ENCODE assay signal across 26 cellular contexts in the genomic region with DNA sequence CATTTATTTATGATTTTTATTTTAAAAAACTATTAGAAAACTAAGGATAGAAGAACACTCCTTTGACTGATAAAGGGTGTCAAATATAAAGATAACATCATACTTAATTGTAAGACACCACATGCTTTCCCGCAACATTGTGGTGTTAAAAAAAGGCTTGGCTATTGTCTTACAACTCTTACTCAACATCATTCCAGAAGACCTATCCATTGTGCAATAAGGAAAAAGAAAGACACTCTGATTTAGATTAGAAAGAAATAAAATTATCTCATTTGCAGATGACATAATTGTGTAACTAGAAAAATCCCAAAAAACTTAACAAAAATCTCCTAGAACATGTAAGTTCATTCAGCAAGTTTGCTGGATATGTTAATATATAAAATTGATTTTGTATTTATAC.
"Had no signal": no experiment of that assay in that cellular context is flagged by ENCODE, and none has a peak within 500 bp of the region (broad histone marks: within the 10 kb centered on the region; RNA-seq: fewer than 3 reads in every experiment).

No MANE protein-coding gene starts in this region.

- H3K27ac Mint-ChIP-seq: activated naive CD4-positive, alpha-beta T cell treated with anti-CD3 and anti-CD28 coated beads, Interleukin-2, amount 10 ng/mL, durations not matched to agents 7 days and 5 days; naive thymus-derived CD4-positive, alpha-beta T cell; stimulated activated naive B cell treated with anti-CD40 and anti-IgM and Interleukin-4, amounts not matched to agents 10 μg/mL and 1 μg/mL and 100 μg/mL, for 72 hours; WTC11 had no signal

- H3K36me3 ChIP-seq: esophagus muscularis mucosa, heart right ventricle, lower lobe of right lung, sigmoid colon, transverse colon had no signal

- H3K27ac ChIP-seq: body of pancreas, esophagus muscularis mucosa, heart right ventricle, lower lobe of right lung, sigmoid colon, transverse colon had no signal

- ATAC-seq: activated T-cell treated with anti-CD3 and anti-CD28 coated beads, Interleukin-2, amount 50 U/mL, for 4 hours; body of pancreas; heart right ventricle; left lobe of liver; lower lobe of right lung; naive thymus-derived CD4-positive, alpha-beta T cell; stimulated activated naive B cell treated with anti-CD40 and anti-IgM and Interleukin-4, amounts not matched to agents 10 μg/mL and 1 μg/mL and 100 μg/mL, for 72 hours; WTC11 had no signal

- H3K4me1 ChIP-seq: body of pancreas, esophagus muscularis mucosa, heart right ventricle, lower lobe of right lung, sigmoid colon, transverse colon had no signal

- H3K4me3 Mint-ChIP-seq: activated naive CD4-positive, alpha-beta T cell treated with anti-CD3 and anti-CD28 coated beads, Interleukin-2, amount 10 ng/mL, durations not matched to agents 7 days and 5 days; activated T-cell treated with anti-CD3 and anti-CD28 coated beads, Interleukin-2, amount 50 U/mL, for 4 hours; naive thymus-derived CD4-positive, alpha-beta T cell; neural crest cell; stimulated activated naive B cell treated with anti-CD40 and anti-IgM and Interleukin-4, amounts not matched to agents 10 μg/mL and 1 μg/mL and 100 μg/mL, for 72 hours; WTC11 had no signal

- H3K4me3 ChIP-seq: body of pancreas, esophagus muscularis mucosa, heart right ventricle, lower lobe of right lung, sigmoid colon, transverse colon had no signal

- H3K36me3 Mint-ChIP-seq: activated naive CD4-positive, alpha-beta T cell treated with anti-CD3 and anti-CD28 coated beads, Interleukin-2, amount 10 ng/mL, durations not matched to agents 7 days and 5 days; naive thymus-derived CD4-positive, alpha-beta T cell; stimulated activated naive B cell treated with anti-CD40 and anti-IgM and Interleukin-4, amounts not matched to agents 10 μg/mL and 1 μg/mL and 100 μg/mL, for 72 hours; WTC11 had no signal

- DNase-seq: activated CD4-positive, alpha-beta T cell treated with anti-CD3 and anti-CD28 coated beads for 4 hours; activated CD4-positive, alpha-beta T cell treated with anti-CD3 and anti-CD28 coated beads, Interleukin-2, amount 50 U/mL, for 48 hours; activated CD8-positive, alpha-beta memory T cell treated with anti-CD3 and anti-CD28 coated beads, Interleukin-2, amount 50 U/mL, for 48 hours; activated effector memory CD4-positive, alpha-beta T cell treated with Interleukin-2 at 50 U/mL for 16 hours; activated naive CD4-positive, alpha-beta T cell treated with anti-CD3 and anti-CD28 coated beads, Interleukin-2, amount 10 ng/mL, durations not matched to agents 7 days and 5 days; activated T-cell treated with anti-CD3 and anti-CD28 coated beads, Interleukin-2, amount 50 U/mL, for 4 hours; anterior cingulate cortex; body of pancreas; caudate nucleus; effector memory CD4-positive, alpha-beta T cell; foreskin fibroblast; heart right ventricle; lower lobe of right lung; naive thymus-derived CD4-positive, alpha-beta T cell; occipital lobe; sigmoid colon; stimulated activated CD4-positive, alpha-beta T cell treated with anti-CD3 and anti-CD28 coated beads, Interleukin-2, amount 100 ng/mL, for 48 hours; stimulated activated CD8-positive, alpha-beta memory T cell treated with anti-CD3 and anti-CD28 coated beads, Interleukin-4, amount 100 ng/mL, for 48 hours; stimulated activated naive B cell treated with anti-CD40 and anti-IgM and Interleukin-4, amounts not matched to agents 10 μg/mL and 1 μg/mL and 100 μg/mL, for 72 hours; T-helper 9 cell; transverse colon had no signal

- H3K27me3 Mint-ChIP-seq: activated naive CD4-positive, alpha-beta T cell treated with anti-CD3 and anti-CD28 coated beads, Interleukin-2, amount 10 ng/mL, durations not matched to agents 7 days and 5 days; naive thymus-derived CD4-positive, alpha-beta T cell; stimulated activated naive B cell treated with anti-CD40 and anti-IgM and Interleukin-4, amounts not matched to agents 10 μg/mL and 1 μg/mL and 100 μg/mL, for 72 hours had no signal

- H3K9me3 ChIP-seq: body of pancreas, esophagus muscularis mucosa, lower lobe of right lung, sigmoid colon, transverse colon had no signal

- H3K4me1 Mint-ChIP-seq: activated naive CD4-positive, alpha-beta T cell treated with anti-CD3 and anti-CD28 coated beads, Interleukin-2, amount 10 ng/mL, durations not matched to agents 7 days and 5 days; naive thymus-derived CD4-positive, alpha-beta T cell; neural crest cell; stimulated activated naive B cell treated with anti-CD40 and anti-IgM and Interleukin-4, amounts not matched to agents 10 μg/mL and 1 μg/mL and 100 μg/mL, for 72 hours; WTC11 had no signal

- FAIRE-seq: urothelium cell line had no signal

- H3K9me3 Mint-ChIP-seq: activated naive CD4-positive, alpha-beta T cell treated with anti-CD3 and anti-CD28 coated beads, Interleukin-2, amount 10 ng/mL, durations not matched to agents 7 days and 5 days; activated T-cell treated with anti-CD3 and anti-CD28 coated beads, Interleukin-2, amount 50 U/mL, for 4 hours; neural crest cell; stimulated activated naive B cell treated with anti-CD40 and anti-IgM and Interleukin-4, amounts not matched to agents 10 μg/mL and 1 μg/mL and 100 μg/mL, for 72 hours had no signal

- H3K27me3 ChIP-seq: body of pancreas, esophagus muscularis mucosa, heart right ventricle, sigmoid colon, transverse colon had no signal
